Comparison of ENCODE assay signal across 24 cellular contexts in genomic region chr4:41575207-41575606, GRCh38. TPM values are rescaled to one million over a fixed set of nuclear protein-coding genes. Genes with fewer than 3 reads are reported as not detected.
DNase-seq lines count a peak whose midpoint lies in the region; ATAC-seq and TF ChIP-seq lines count a peak whose summit lies in the region.
"Had no signal": no experiment of that assay in that cellular context is flagged by ENCODE, and none has a peak within 500 bp of the region (broad histone marks: within the 10 kb centered on the region; RNA-seq: fewer than 3 reads in every experiment).

No MANE protein-coding gene starts in this region.

- H3K4me1 Mint-ChIP-seq in WTC11: no peaks in the 10 kb centered on the region
- H3K4me1 Mint-ChIP-seq: memory B cell, T-cell had no signal

- peaks cover 5% of the 10 kb centered on the region; the same call in 1 of the 2 replicates for H3K36me3 Mint-ChIP-seq in WTC11
- H3K36me3 Mint-ChIP-seq: memory B cell, T-cell had no signal

- TF ChIP-seq CTCF in RWPE1 (conservative IDR thresholded peaks at IDR 0.05; ENCODE audit: low read depth): no peak
- no peak for TF ChIP-seq CTCF in foreskin keratinocyte (conservative IDR thresholded peaks at IDR 0.05)
- TF ChIP-seq CTCF in gastrocnemius medialis (IDR thresholded peaks at IDR 0.05 in 4 of 5, conservative IDR thresholded peaks at IDR 0.05 in 1 of 5): no peak
- no peak for TF ChIP-seq CTCF in WTC11 (IDR thresholded peaks at IDR 0.05)
- TF ChIP-seq CTCF in BE2C (IDR thresholded peaks at IDR 0.05; ENCODE audit: low read depth, low read length): no peak

- H3K27me3 ChIP-seq in foreskin keratinocyte (peaks cover 15% of the 10 kb centered on the region), gastrocnemius medialis (no peaks in the 10 kb centered on the region), H7 (ENCODE audit: control insufficient read depth, insufficient read depth, low read length) (no peaks in the 10 kb centered on the region), BE2C (no peaks in the 10 kb centered on the region)
- H3K27me3 ChIP-seq: cardiac muscle cell had no signal

- H3K4me1 ChIP-seq in foreskin keratinocyte (no peaks in the 10 kb centered on the region), gastrocnemius medialis (peaks cover 61 to 75% of the 10 kb centered on the region in 2 donors), BE2C (peaks cover 10% of the 10 kb centered on the region)

- in situ Hi-C loops in gastrocnemius medialis (cut with MboI; ENCODE audit: low sequenced_read_pairs in 4 of 4): no loop called here

- POLR2A ChIA-PET in RWPE1 (lab: Yijun Ruan, JAX; ENCODE audit: low non-redundant PET): no interaction called here
- POLR2A ChIA-PET in WTC11 (lab: Charles Lee): no interaction called here

- no peak for TF ChIP-seq POLR2A in gastrocnemius medialis (IDR thresholded peaks at IDR 0.05)

- H3K9me3 ChIP-seq in gastrocnemius medialis (no peaks in the 10 kb centered on the region), BE2C (no peaks in the 10 kb centered on the region; the same call in 1 of the 2 replicates)

- CTCF ChIA-PET in RWPE1 (lab: Yijun Ruan, JAX) (interaction anchor here (0.6 to 1.1 kb wide), 6 partner anchors 14 to 148 kb away, joined by 3 to 4 read pairs (median 3); no protein-coding TSS in a partner anchor), WTC11 (lab: Charles Lee) (interaction anchor here (0.8 to 1.6 kb wide), 3 partner anchors 28 to 294 kb away, joined by 3 to 6 read pairs (median 3); no protein-coding TSS in a partner anchor)

- H3K27ac Mint-ChIP-seq in WTC11: no peak overlapping the region
- H3K27ac Mint-ChIP-seq: activated naive CD4-positive, alpha-beta T cell treated with anti-CD3 and anti-CD28 coated beads for 36 hours; CD4-positive, alpha-beta T cell; dendritic cell treated with granulocyte-macrophage colony-stimulating factor and Interleukin-4, amounts not matched to agents 40 ng/mL and 50 ng/mL, for 4 days; memory B cell; T-cell had no signal

- H3K9me3 Mint-ChIP-seq in WTC11: peaks cover 9% of the 10 kb centered on the region
- H3K9me3 Mint-ChIP-seq: activated naive CD4-positive, alpha-beta T cell treated with anti-CD3 and anti-CD28 coated beads for 36 hours; CD4-positive, alpha-beta T cell; dendritic cell treated with granulocyte-macrophage colony-stimulating factor and Interleukin-4, amounts not matched to agents 40 ng/mL and 50 ng/mL, for 4 days; memory B cell; T-cell had no signal

- ATAC-seq in foreskin keratinocyte (no peak), gastrocnemius medialis (peak; percentile 53 to 57), left lobe of liver (no peak), WTC11 (no peak)
- ATAC-seq: GM12878, T-cell had no signal

- intact Hi-C loops in gastrocnemius medialis (cut with DNase I; ENCODE audit: low total_unique reads): no loop called here

- H3K36me3 ChIP-seq in gastrocnemius medialis (no peaks in the 10 kb centered on the region), H7 (replicated peaks; ENCODE audit: control insufficient read depth, insufficient read depth, low read length) (no peaks in the 10 kb centered on the region), BE2C (no peaks in the 10 kb centered on the region)
- H3K36me3 ChIP-seq: cardiac muscle cell had no signal

- H3K4me3 Mint-ChIP-seq in WTC11: no peak overlapping the region
- H3K4me3 Mint-ChIP-seq: activated naive CD4-positive, alpha-beta T cell treated with anti-CD3 and anti-CD28 coated beads for 36 hours; CD4-positive, alpha-beta T cell; dendritic cell treated with granulocyte-macrophage colony-stimulating factor and Interleukin-4, amounts not matched to agents 40 ng/mL and 50 ng/mL, for 4 days; memory B cell; T-cell had no signal

- H3K4me3 ChIP-seq in gastrocnemius medialis (no peak overlapping the region), H7 (ENCODE audit: insufficient read depth, low read depth, low read length) (no peak overlapping the region), BE2C (ENCODE audit: low read depth, low read length) (no peak overlapping the region)
- H3K4me3 ChIP-seq: cardiac muscle cell, GM12878 had no signal

- DNase-seq in EL (peak; percentile 51), RWPE1 (ENCODE audit: low spot score) (peak; percentile 55), foreskin keratinocyte (peak; percentile 59 to 60), gastrocnemius medialis (no peak), H7 (no peak), left lobe of liver (ENCODE audit: low spot score) (no peak), WTC11 (ENCODE audit: low spot score) (no peak), BE2C (no peak)
- DNase-seq: activated CD4-positive, alpha-beta T cell treated with anti-CD3 and anti-CD28 coated beads for 1 hour; activated naive CD4-positive, alpha-beta T cell treated with anti-CD3 and anti-CD28 coated beads for 36 hours; activated T-cell treated with anti-CD3 and anti-CD28 coated beads, Interleukin-2, amount 50 U/mL, for 48 hours; CD4-positive, alpha-beta T cell; foreskin melanocyte; hypothalamus; NCI-H1048; NCI-H187 treated with DMSO at 0.1 percent for 48 hours; NCI-H226; stimulated activated CD4-positive, alpha-beta T cell treated with anti-CD3 and anti-CD28 coated beads, Interleukin-12 subunit alpha, Interleukin-12 subunit beta, amount 100 ng/mL, for 4 hours; T-cell had no signal

- H3K27ac ChIP-seq in RWPE1: no peak overlapping the region
- no peak overlapping the region for H3K27ac ChIP-seq in foreskin keratinocyte
- H3K27ac ChIP-seq in gastrocnemius medialis: peak overlapping the region; percentile 41 to 78 (median 58)
- H3K27ac ChIP-seq: cardiac muscle cell had no signal

- H3K27me3 Mint-ChIP-seq in WTC11 (ENCODE audit: low read depth): no peaks in the 10 kb centered on the region; the same call in 1 of the 2 replicates
- H3K27me3 Mint-ChIP-seq: CD4-positive, alpha-beta T cell; memory B cell; T-cell had no signal

TF ChIP-seq in WTC11, 78 proteins besides CTCF, POLR2A, EP300 and RAD21 (continues in another document):
- no peak for TF ChIP-seq ATF6 (CRISPR knock-in tag; IDR thresholded peaks at IDR 0.05)
- no peak for TF ChIP-seq ZNF317 (CRISPR knock-in tag; IDR thresholded peaks at IDR 0.05; ENCODE audit: borderline replicate concordance, low read depth)
- no peak for TF ChIP-seq TEAD4 (CRISPR knock-in tag; IDR thresholded peaks at IDR 0.05)
- TF ChIP-seq ZNF423 (CRISPR knock-in tag; IDR thresholded peaks at IDR 0.05): no peak
- no peak for TF ChIP-seq TCF7 (CRISPR knock-in tag; IDR thresholded peaks at IDR 0.05; ENCODE audit: low read depth)
- no peak for TF ChIP-seq PRDM15 (CRISPR knock-in tag; IDR thresholded peaks at IDR 0.05)
- TF ChIP-seq MLX (CRISPR knock-in tag; IDR thresholded peaks at IDR 0.05): no peak
- TF ChIP-seq CBFB (CRISPR knock-in tag; IDR thresholded peaks at IDR 0.05; ENCODE audit: low read depth): no peak

RNA-seq across cellular contexts. Expression of gene LIMCH1, which starts 37.2 kb away (rescaled TPM):
- 0.25 and 0.65 TPM in 2 replicates for total RNA-seq in foreskin keratinocyte
- polyA plus RNA-seq in foreskin keratinocyte: 0.02 and 0.13 TPM in 2 replicates
- total RNA-seq in gastrocnemius medialis: 10 to 100 TPM; 36.2 to 71.4 (median 52.1) TPM
- total RNA-seq in H7 (2014; rRNA removed; shearing (Covaris generic)): 0.76 and 0.85 TPM in 2 replicates
- total RNA-seq in left lobe of liver: 9.8 TPM
- 0.66 to 0.92 TPM (median 0.80 TPM) in 3 replicates for total RNA-seq in WTC11 (2021)
- polyA plus RNA-seq in BE2C (2012; ENCODE audit: insufficient read depth, insufficient read length, low read depth): 55.0 TPM
- total RNA-seq: activated CD8-positive, alpha-beta memory T cell treated with anti-CD3 and anti-CD28 coated beads for 36 hours; activated naive CD4-positive, alpha-beta T cell treated with anti-CD3 and anti-CD28 coated beads for 36 hours; CD4-positive, alpha-beta T cell had no signal

Comparison
In these comparisons a context has a peak if more than half of its experiments do, and no peak if none do; other contexts are left out.
1. DNase-seq: peak in EL (single experiment), RWPE1 (single experiment) and foreskin keratinocyte (2 of 2); none in gastrocnemius medialis (0 of 2), H7 (single experiment), left lobe of liver (single experiment), WTC11 (single experiment) and BE2C (single experiment).
2. H3K27ac ChIP-seq: peak in gastrocnemius medialis (4 of 4); none in RWPE1 (single experiment) and foreskin keratinocyte (single experiment).
3. ATAC-seq: peak in gastrocnemius medialis (2 of 2); none in foreskin keratinocyte (single experiment), left lobe of liver (single experiment) and WTC11 (single experiment).